Comparison of ENCODE assay signal across 10 cellular contexts in genomic region chr12:27627123-27627835, GRCh38.
DNase-seq lines count a peak whose midpoint lies in the region; ATAC-seq, FAIRE-seq and TF ChIP-seq lines count a peak whose summit lies in the region.
"Had no signal": no experiment of that assay in that cellular context is flagged by ENCODE, and none has a peak within 500 bp of the region (broad histone marks: within the 10 kb centered on the region; RNA-seq: fewer than 3 reads in every experiment).

No MANE protein-coding gene starts in this region.

- peaks cover 77% of the 10 kb centered on the region for H3K79me2 ChIP-seq in astrocyte (ENCODE audit: insufficient read depth, low read length)

- H3K4me2 ChIP-seq in astrocyte (ENCODE audit: low read length): peak overlapping the region; percentile 79

- CTCF ChIA-PET in CD8-positive, alpha-beta memory T cell (lab: Charles Lee): no interaction called here

- H2AFZ ChIP-seq in astrocyte (ENCODE audit: low read depth, low read length): no peak overlapping the region

- in situ Hi-C loops in G401 (cut with HindIII; ENCODE audit: low sequenced_read_pairs): no loop called here

- peak overlapping the region; percentile 79 for H3K9ac ChIP-seq in astrocyte (ENCODE audit: low read length)

- H3K4me1 Mint-ChIP-seq in astrocyte (ENCODE audit: low read depth, unreplicated experiment): peaks cover 42% of the 10 kb centered on the region
- no peaks in the 10 kb centered on the region for H3K4me1 Mint-ChIP-seq in CD8-positive, alpha-beta memory T cell

- peak overlapping the region; percentile 18 for H3K27ac Mint-ChIP-seq in astrocyte (ENCODE audit: unreplicated experiment)
- no peak overlapping the region for H3K27ac Mint-ChIP-seq in CD8-positive, alpha-beta memory T cell

- H3K9me3 Mint-ChIP-seq in astrocyte (ENCODE audit: unreplicated experiment): no peaks in the 10 kb centered on the region
- no peaks in the 10 kb centered on the region for H3K9me3 Mint-ChIP-seq in CD8-positive, alpha-beta memory T cell

- H3K27me3 Mint-ChIP-seq in astrocyte (ENCODE audit: low read depth, unreplicated experiment): no peaks in the 10 kb centered on the region
- H3K27me3 Mint-ChIP-seq in CD8-positive, alpha-beta memory T cell: peaks cover 0 to 3% of the 10 kb centered on the region in 2 donors

- DNase-seq in GM10266 (ENCODE audit: extremely low spot score) (peak; percentile 7), astrocyte (ENCODE audit: low read depth) (peak; percentile 88), middle frontal gyrus (ENCODE audit: extremely low spot score, low spot score) (peak; percentile 14), NCI-H2196 treated with DMSO at 0.1 percent for 48 hours (lab: John Stamatoyannopoulos, UW; ENCODE audit: unreplicated experiment) (no peak), caudate nucleus (lab: John Stamatoyannopoulos, UW) (no peak), G401 (ENCODE audit: low spot score) (no peak)
- no peak for DNase-seq in CD8-positive, alpha-beta memory T cell
- DNase-seq: NCI-H187 treated with DMSO at 0.1 percent for 48 hours had no signal

- POLR2A ChIA-PET in CD8-positive, alpha-beta memory T cell (lab: Charles Lee): no interaction called here

- TF ChIP-seq CTCF in GM10266 (IDR thresholded peaks at IDR 0.05; ENCODE audit: control insufficient read depth, insufficient read depth, low read depth, missing control alignments) (no peak), astrocyte (IDR thresholded peaks at IDR 0.05; ENCODE audit: insufficient read depth, low read depth, low read length) (no peak)

- H3K36me3 ChIP-seq in astrocyte (ENCODE audit: insufficient read depth, low read length): no peaks in the 10 kb centered on the region
- H3K36me3 ChIP-seq in CD8-positive, alpha-beta memory T cell (ENCODE audit: insufficient read depth, low read length): no peaks in the 10 kb centered on the region

- H3K36me3 Mint-ChIP-seq in astrocyte (ENCODE audit: low read depth, unreplicated experiment): no peaks in the 10 kb centered on the region
- no peaks in the 10 kb centered on the region for H3K36me3 Mint-ChIP-seq in CD8-positive, alpha-beta memory T cell

- H3K4me3 ChIP-seq in astrocyte (ENCODE audit: insufficient read depth, low read depth, low read length): peak overlapping the region; percentile 6
- H3K4me3 ChIP-seq in CD8-positive, alpha-beta memory T cell (ENCODE audit: low read length): no peak overlapping the region
- H3K4me3 ChIP-seq: lung had no signal

- peak; percentile 62 for ATAC-seq in HG03159 (IDR thresholded peaks at IDR 0.05; ENCODE audit: unreplicated experiment)

- H3K27ac ChIP-seq in astrocyte (ENCODE audit: low read depth, low read length): peak overlapping the region; percentile 91
- no peak overlapping the region for H3K27ac ChIP-seq in CD8-positive, alpha-beta memory T cell (ENCODE audit: low read depth, low read length)
- no peak overlapping the region for H3K27ac ChIP-seq in caudate nucleus (ENCODE audit: low read depth, low read length)

- peak; percentile 81 for FAIRE-seq in astrocyte (lab: Jason Lieb, UNC)

- H3K9me3 ChIP-seq in astrocyte (ENCODE audit: insufficient read depth, low read depth, low read length): no peaks in the 10 kb centered on the region
- H3K9me3 ChIP-seq in CD8-positive, alpha-beta memory T cell (ENCODE audit: low read length): no peaks in the 10 kb centered on the region

- no peak overlapping the region for H3K4me3 Mint-ChIP-seq in astrocyte (ENCODE audit: unreplicated experiment)
- no peak overlapping the region for H3K4me3 Mint-ChIP-seq in CD8-positive, alpha-beta memory T cell

- peaks cover 54% of the 10 kb centered on the region for H3K4me1 ChIP-seq in astrocyte (ENCODE audit: insufficient read depth, low read length)
- H3K4me1 ChIP-seq in CD8-positive, alpha-beta memory T cell (ENCODE audit: insufficient read depth, low read length): no peaks in the 10 kb centered on the region

- no peaks in the 10 kb centered on the region for H4K20me1 ChIP-seq in astrocyte (ENCODE audit: insufficient read depth, low read length)

- no peaks in the 10 kb centered on the region for H3K27me3 ChIP-seq in astrocyte (ENCODE audit: insufficient read depth, low read length)
- no peaks in the 10 kb centered on the region for H3K27me3 ChIP-seq in CD8-positive, alpha-beta memory T cell (ENCODE audit: insufficient read depth, low read length, poor library complexity, severe bottlenecking)

Comparison
In these comparisons a context has a peak if more than half of its experiments do, and no peak if none do; other contexts are left out.
1. DNase-seq: peak in GM10266 (single experiment), astrocyte (single experiment) and middle frontal gyrus (single experiment); none in NCI-H2196 treated with DMSO at 0.1 percent for 48 hours (single experiment), CD8-positive, alpha-beta memory T cell (0 of 5), caudate nucleus (0 of 61) and G401 (single experiment).